10 cellular contexts compared by ENCODE assay signal in the genomic region with DNA sequence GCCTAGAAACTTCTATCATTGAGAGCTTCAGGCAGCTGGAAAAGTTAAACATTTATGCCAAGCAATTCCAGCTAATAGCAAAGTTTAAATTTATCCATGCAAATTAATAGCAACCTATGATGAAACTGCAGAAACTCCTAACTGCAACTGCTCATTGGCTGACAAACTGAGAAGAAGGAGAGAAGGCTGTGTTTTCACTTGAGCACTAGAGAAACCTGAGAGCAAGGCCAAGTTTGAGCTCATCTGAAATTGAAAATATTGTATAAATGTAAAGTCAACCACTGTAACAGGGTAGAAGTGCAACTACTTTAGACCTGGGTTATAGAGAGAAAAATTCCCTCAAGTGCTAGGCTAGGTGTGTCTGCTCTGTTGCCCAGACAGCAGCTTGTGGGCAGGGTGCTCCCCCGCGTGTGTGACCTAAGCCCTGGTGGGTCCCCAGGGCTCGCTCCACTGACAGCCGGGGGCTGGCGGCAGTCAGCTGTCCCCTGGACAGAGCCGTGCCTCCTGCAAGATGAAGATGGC. TPM values are rescaled to one million over a fixed set of nuclear protein-coding genes. Genes with fewer than 3 reads are reported as not detected.
DNase-seq lines count a peak whose midpoint lies in the region; ATAC-seq and TF ChIP-seq lines count a peak whose summit lies in the region.
"Had no signal": no experiment of that assay in that cellular context is flagged by ENCODE, and none has a peak within 500 bp of the region (broad histone marks: within the 10 kb centered on the region; RNA-seq: fewer than 3 reads in every experiment).

No MANE protein-coding gene starts in this region.

- no peak overlapping the region for H3K4me3 ChIP-seq in BE2C (ENCODE audit: low read depth, low read length)

- H3K27ac Mint-ChIP-seq in stimulated activated naive B cell treated with anti-CD40 and anti-IgM and Interleukin-4, amounts not matched to agents 10 μg/mL and 1 μg/mL and 100 μg/mL, for 72 hours = no peak overlapping the region
- no peak overlapping the region for H3K27ac Mint-ChIP-seq in activated naive CD8-positive, alpha-beta T cell treated with anti-CD3 and anti-CD28 coated beads for 36 hours
- no peak overlapping the region for H3K27ac Mint-ChIP-seq in activated naive CD4-positive, alpha-beta T cell treated with anti-CD3 and anti-CD28 coated beads, Interleukin-2, amount 50 U/mL, for 72 hours

- peak; percentile 69 for ATAC-seq in HG02763 (IDR thresholded peaks at IDR 0.05; ENCODE audit: unreplicated experiment)
- ATAC-seq in SK-N-SH treated with all-trans-retinoic acid at 6 μM for 48 hours = peak; percentile 59
- ATAC-seq in stimulated activated naive B cell treated with anti-CD40 and anti-IgM and Interleukin-4, amounts not matched to agents 10 μg/mL and 1 μg/mL and 100 μg/mL, for 72 hours (replicated peaks) = peak; percentile 92 to 94
- ATAC-seq in activated naive CD4-positive, alpha-beta T cell treated with anti-CD3 and anti-CD28 coated beads, Interleukin-2, amount 50 U/mL, for 72 hours = no peak

- no peaks in the 10 kb centered on the region for H3K9me3 Mint-ChIP-seq in stimulated activated naive B cell treated with anti-CD40 and anti-IgM and Interleukin-4, amounts not matched to agents 10 μg/mL and 1 μg/mL and 100 μg/mL, for 72 hours
- H3K9me3 Mint-ChIP-seq in activated naive CD8-positive, alpha-beta T cell treated with anti-CD3 and anti-CD28 coated beads for 36 hours = no peaks in the 10 kb centered on the region
- no peaks in the 10 kb centered on the region for H3K9me3 Mint-ChIP-seq in activated naive CD4-positive, alpha-beta T cell treated with anti-CD3 and anti-CD28 coated beads, Interleukin-2, amount 50 U/mL, for 72 hours

- H3K27me3 Mint-ChIP-seq in stimulated activated naive B cell treated with anti-CD40 and anti-IgM and Interleukin-4, amounts not matched to agents 10 μg/mL and 1 μg/mL and 100 μg/mL, for 72 hours = no peaks in the 10 kb centered on the region
- peaks cover 4% of the 10 kb centered on the region for H3K27me3 Mint-ChIP-seq in activated naive CD8-positive, alpha-beta T cell treated with anti-CD3 and anti-CD28 coated beads for 36 hours

- peaks cover 0 to 8% of the 10 kb centered on the region in 2 donors for H3K36me3 Mint-ChIP-seq in stimulated activated naive B cell treated with anti-CD40 and anti-IgM and Interleukin-4, amounts not matched to agents 10 μg/mL and 1 μg/mL and 100 μg/mL, for 72 hours
- no peaks in the 10 kb centered on the region for H3K36me3 Mint-ChIP-seq in activated naive CD8-positive, alpha-beta T cell treated with anti-CD3 and anti-CD28 coated beads for 36 hours
- H3K36me3 Mint-ChIP-seq in activated naive CD4-positive, alpha-beta T cell treated with anti-CD3 and anti-CD28 coated beads, Interleukin-2, amount 50 U/mL, for 72 hours = no peaks in the 10 kb centered on the region

- H3K4me1 ChIP-seq in BE2C = no peaks in the 10 kb centered on the region

- H3K27me3 ChIP-seq in BE2C = no peaks in the 10 kb centered on the region

- H3K36me3 ChIP-seq in BE2C = no peaks in the 10 kb centered on the region

- H3K4me3 Mint-ChIP-seq in stimulated activated naive B cell treated with anti-CD40 and anti-IgM and Interleukin-4, amounts not matched to agents 10 μg/mL and 1 μg/mL and 100 μg/mL, for 72 hours = peak overlapping the region in 1 of 2 donors; percentile 53
- H3K4me3 Mint-ChIP-seq in activated naive CD8-positive, alpha-beta T cell treated with anti-CD3 and anti-CD28 coated beads for 36 hours = no peak overlapping the region

- no peak for TF ChIP-seq CTCF in BE2C (IDR thresholded peaks at IDR 0.05; ENCODE audit: low read depth, low read length)

- DNase-seq in GM19240 (ENCODE audit: insufficient read length, low spot score) (peak; percentile 14), OCI-M1 (lab: John Stamatoyannopoulos, UW) (no peak), BE2C (no peak)
- peak; percentile 29 for DNase-seq in stimulated activated naive B cell treated with anti-CD40 and anti-IgM and Interleukin-4, amounts not matched to agents 10 μg/mL and 1 μg/mL and 100 μg/mL, for 72 hours
- no peak for DNase-seq in activated naive CD8-positive, alpha-beta T cell treated with anti-CD3 and anti-CD28 coated beads for 36 hours
- DNase-seq in activated naive CD4-positive, alpha-beta T cell treated with anti-CD3 and anti-CD28 coated beads, Interleukin-2, amount 50 U/mL, for 72 hours (ENCODE audit: low spot score in 2 of 2) = no peak
- DNase-seq: activated CD8-positive, alpha-beta memory T cell treated with anti-CD3 and anti-CD28 coated beads, Interleukin-2, amount 50 U/mL, for 4 hours; KBM-7 had no signal

- H3K4me1 Mint-ChIP-seq in stimulated activated naive B cell treated with anti-CD40 and anti-IgM and Interleukin-4, amounts not matched to agents 10 μg/mL and 1 μg/mL and 100 μg/mL, for 72 hours = peaks cover 20 to 33% of the 10 kb centered on the region in 2 donors
- H3K4me1 Mint-ChIP-seq in activated naive CD8-positive, alpha-beta T cell treated with anti-CD3 and anti-CD28 coated beads for 36 hours = no peaks in the 10 kb centered on the region

- no peaks in the 10 kb centered on the region for H3K9me3 ChIP-seq in BE2C

TF ChIP-seq in SK-N-SH treated with all-trans-retinoic acid at 6 μM for 48 hours, 23 proteins besides CTCF, POLR2A, EP300 and RAD21 (continues in another document):
- no peak for TF ChIP-seq ZC3H10 (CRISPR knock-in tag; IDR thresholded peaks at IDR 0.05)
- no peak for TF ChIP-seq ISL1 (CRISPR knock-in tag; IDR thresholded peaks at IDR 0.05)
- no peak for TF ChIP-seq ZNF8 (CRISPR knock-in tag; IDR thresholded peaks at IDR 0.05)
- no peak for TF ChIP-seq PPARA (CRISPR knock-in tag; IDR thresholded peaks at IDR 0.05; ENCODE audit: borderline replicate concordance)
- TF ChIP-seq, protein P1, sequence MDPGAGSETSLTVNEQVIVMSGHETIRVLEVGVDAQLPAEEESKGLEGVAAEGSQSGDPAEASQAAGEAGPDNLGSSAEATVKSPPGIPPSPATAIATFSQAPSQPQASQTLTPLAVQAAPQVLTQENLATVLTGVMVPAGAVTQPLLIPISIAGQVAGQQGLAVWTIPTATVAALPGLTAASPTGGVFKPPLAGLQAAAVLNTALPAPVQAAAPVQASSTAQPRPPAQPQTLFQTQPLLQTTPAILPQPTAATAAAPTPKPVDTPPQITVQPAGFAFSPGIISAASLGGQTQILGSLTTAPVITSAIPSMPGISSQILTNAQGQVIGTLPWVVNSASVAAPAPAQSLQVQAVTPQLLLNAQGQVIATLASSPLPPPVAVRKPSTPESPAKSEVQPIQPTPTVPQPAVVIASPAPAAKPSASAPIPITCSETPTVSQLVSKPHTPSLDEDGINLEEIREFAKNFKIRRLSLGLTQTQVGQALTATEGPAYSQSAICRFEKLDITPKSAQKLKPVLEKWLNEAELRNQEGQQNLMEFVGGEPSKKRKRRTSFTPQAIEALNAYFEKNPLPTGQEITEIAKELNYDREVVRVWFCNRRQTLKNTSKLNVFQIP (CRISPR knock-in tag; IDR thresholded peaks at IDR 0.05; ENCODE audit: borderline replicate concordance, low read depth) = no peak
- TF ChIP-seq SNAI2 (CRISPR knock-in tag; IDR thresholded peaks at IDR 0.05) = no peak
- TF ChIP-seq ZFP3 (CRISPR knock-in tag; IDR thresholded peaks at IDR 0.05) = no peak
- no peak for TF ChIP-seq ESRRG (CRISPR knock-in tag; IDR thresholded peaks at IDR 0.05)
- TF ChIP-seq, protein P2, sequence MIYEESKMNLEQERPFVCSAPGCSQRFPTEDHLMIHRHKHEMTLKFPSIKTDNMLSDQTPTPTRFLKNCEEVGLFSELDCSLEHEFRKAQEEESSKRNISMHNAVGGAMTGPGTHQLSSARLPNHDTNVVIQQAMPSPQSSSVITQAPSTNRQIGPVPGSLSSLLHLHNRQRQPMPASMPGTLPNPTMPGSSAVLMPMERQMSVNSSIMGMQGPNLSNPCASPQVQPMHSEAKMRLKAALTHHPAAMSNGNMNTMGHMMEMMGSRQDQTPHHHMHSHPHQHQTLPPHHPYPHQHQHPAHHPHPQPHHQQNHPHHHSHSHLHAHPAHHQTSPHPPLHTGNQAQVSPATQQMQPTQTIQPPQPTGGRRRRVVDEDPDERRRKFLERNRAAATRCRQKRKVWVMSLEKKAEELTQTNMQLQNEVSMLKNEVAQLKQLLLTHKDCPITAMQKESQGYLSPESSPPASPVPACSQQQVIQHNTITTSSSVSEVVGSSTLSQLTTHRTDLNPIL (CRISPR knock-in tag; IDR thresholded peaks at IDR 0.05; ENCODE audit: low read depth) = no peak
- TF ChIP-seq RARB (CRISPR knock-in tag; IDR thresholded peaks at IDR 0.05) = no peak
- TF ChIP-seq CSDC2 (CRISPR knock-in tag; IDR thresholded peaks at IDR 0.05) = no peak
- no peak for TF ChIP-seq GLIS3 (CRISPR knock-in tag; IDR thresholded peaks at IDR 0.05)
- TF ChIP-seq, protein P3, sequence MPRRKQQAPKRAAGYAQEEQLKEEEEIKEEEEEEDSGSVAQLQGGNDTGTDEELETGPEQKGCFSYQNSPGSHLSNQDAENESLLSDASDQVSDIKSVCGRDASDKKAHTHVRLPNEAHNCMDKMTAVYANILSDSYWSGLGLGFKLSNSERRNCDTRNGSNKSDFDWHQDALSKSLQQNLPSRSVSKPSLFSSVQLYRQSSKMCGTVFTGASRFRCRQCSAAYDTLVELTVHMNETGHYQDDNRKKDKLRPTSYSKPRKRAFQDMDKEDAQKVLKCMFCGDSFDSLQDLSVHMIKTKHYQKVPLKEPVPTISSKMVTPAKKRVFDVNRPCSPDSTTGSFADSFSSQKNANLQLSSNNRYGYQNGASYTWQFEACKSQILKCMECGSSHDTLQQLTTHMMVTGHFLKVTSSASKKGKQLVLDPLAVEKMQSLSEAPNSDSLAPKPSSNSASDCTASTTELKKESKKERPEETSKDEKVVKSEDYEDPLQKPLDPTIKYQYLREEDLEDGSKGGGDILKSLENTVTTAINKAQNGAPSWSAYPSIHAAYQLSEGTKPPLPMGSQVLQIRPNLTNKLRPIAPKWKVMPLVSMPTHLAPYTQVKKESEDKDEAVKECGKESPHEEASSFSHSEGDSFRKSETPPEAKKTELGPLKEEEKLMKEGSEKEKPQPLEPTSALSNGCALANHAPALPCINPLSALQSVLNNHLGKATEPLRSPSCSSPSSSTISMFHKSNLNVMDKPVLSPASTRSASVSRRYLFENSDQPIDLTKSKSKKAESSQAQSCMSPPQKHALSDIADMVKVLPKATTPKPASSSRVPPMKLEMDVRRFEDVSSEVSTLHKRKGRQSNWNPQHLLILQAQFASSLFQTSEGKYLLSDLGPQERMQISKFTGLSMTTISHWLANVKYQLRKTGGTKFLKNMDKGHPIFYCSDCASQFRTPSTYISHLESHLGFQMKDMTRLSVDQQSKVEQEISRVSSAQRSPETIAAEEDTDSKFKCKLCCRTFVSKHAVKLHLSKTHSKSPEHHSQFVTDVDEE (CRISPR knock-in tag; IDR thresholded peaks at IDR 0.05) = no peak
- no peak for TF ChIP-seq OSR1 (CRISPR knock-in tag; IDR thresholded peaks at IDR 0.05)
- no peak for TF ChIP-seq ZNF70 (CRISPR knock-in tag; IDR thresholded peaks at IDR 0.05)
- no peak for TF ChIP-seq TOX (CRISPR knock-in tag; IDR thresholded peaks at IDR 0.05; ENCODE audit: borderline replicate concordance)

RNA-seq across cellular contexts. Expression of gene CABYR, which starts 50.2 kb away (rescaled TPM):
- 1 to 10 TPM; 1.6 to 1.9 TPM for total RNA-seq in activated naive CD8-positive, alpha-beta T cell treated with anti-CD3 and anti-CD28 coated beads for 36 hours
- total RNA-seq in activated naive CD4-positive, alpha-beta T cell treated with anti-CD3 and anti-CD28 coated beads, Interleukin-2, amount 50 U/mL, for 72 hours = 1 to 10 TPM in 1 of 2 donors, under 1 TPM in 1; 0.84 to 2.6 TPM
- 0.83 TPM for polyA plus RNA-seq in BE2C (2012; ENCODE audit: insufficient read depth, insufficient read length, low read depth)

Comparison
In these comparisons a context has a peak if more than half of its experiments do, and no peak if none do; other contexts are left out.
1. DNase-seq: peak in GM19240 (single experiment) and stimulated activated naive B cell treated with anti-CD40 and anti-IgM and Interleukin-4, amounts not matched to agents 10 μg/mL and 1 μg/mL and 100 μg/mL, for 72 hours (single experiment); none in OCI-M1 (single experiment), activated naive CD8-positive, alpha-beta T cell treated with anti-CD3 and anti-CD28 coated beads for 36 hours (single experiment), activated naive CD4-positive, alpha-beta T cell treated with anti-CD3 and anti-CD28 coated beads, Interleukin-2, amount 50 U/mL, for 72 hours (0 of 2) and BE2C (single experiment).
2. ATAC-seq: peak in HG02763 (single experiment), SK-N-SH treated with all-trans-retinoic acid at 6 μM for 48 hours (single experiment) and stimulated activated naive B cell treated with anti-CD40 and anti-IgM and Interleukin-4, amounts not matched to agents 10 μg/mL and 1 μg/mL and 100 μg/mL, for 72 hours (2 of 2); none in activated naive CD4-positive, alpha-beta T cell treated with anti-CD3 and anti-CD28 coated beads, Interleukin-2, amount 50 U/mL, for 72 hours (0 of 2).